ENCODE assay signal across 8 cellular contexts in genomic region chr4:169619518-169619957, GRCh38. TPM values are rescaled to one million over a fixed set of nuclear protein-coding genes. Genes with fewer than 3 reads are reported as not detected.
DNase-seq lines count a peak whose midpoint lies in the region; ATAC-seq, FAIRE-seq and TF ChIP-seq lines count a peak whose summit lies in the region.

No MANE protein-coding gene starts in this region.

- DNase-seq in NCI-H1092 treated with DMSO at 0.1 percent for 48 hours (lab: John Stamatoyannopoulos, UW) (peak; percentile 44), NCI-H1092 (lab: John Stamatoyannopoulos, UW) (no peak), HFFc6 (peak; percentile 52), MG63 (peak; percentile 12), T-helper 9 cell (peak; percentile 34), K562 (ENCODE audit: extremely low read depth in 1 of 4, low spot score in 3 of 4) (peak; percentile 41 to 76 (median 52)), iPS-NIHi11 (ENCODE audit: low spot score) (peak; percentile 43)

- H3K4me3 Mint-ChIP-seq in HFFc6 = peak overlapping the region; percentile 97

- TF ChIP-seq POLR2A in K562 (conservative IDR thresholded peaks at IDR 0.05) = no peak

- TF ChIP-seq RAD21 in K562 (CRISPR knock-in tag; conservative IDR thresholded peaks at IDR 0.05 in 1 of 2, IDR thresholded peaks at IDR 0.05 in 1 of 2) = no peak

- 0% methylated on average over 12 of the region's 12 CpGs for WGBS in K562 (ENCODE audit: insufficient coverage, low coverage, missing lambda C conversion rate)

- peaks cover 4 to 31% of the 10 kb centered on the region in 2 experiments; a peak in 4 of 5 replicates for H3K4me1 ChIP-seq in K562 (replicated peaks in 1 of 2; ENCODE audit: control insufficient read depth in 2 of 2, insufficient read depth in 2 of 2, low read length in 2 of 2)

- in situ Hi-C loops in K562 (cut with MboI) = loop anchor here (10.0 to 25.0 kb wide), 2 partner anchors 135 to 418 kb away; partner anchors contain the start of genes HPF1 and MFAP3L

- H3K27ac Mint-ChIP-seq in HFFc6 = peak overlapping the region; percentile 99

- POLR2A ChIA-PET in K562 (lab: Yijun Ruan, JAX) = interaction anchor here (0.6 to 2.9 kb wide), 8 partner anchors 9 to 104 kb away, joined by 3 to 36 read pairs (median 4); no protein-coding TSS in a partner anchor

- H3K27ac ChIP-seq in K562 (ENCODE audit: extremely low read depth, low read depth, low read length) = peak overlapping the region; percentile 98
- H3K27ac ChIP-seq in skin epidermis = peak overlapping the region; percentile 52 to 96 (median 91)

- no peaks in the 10 kb centered on the region for H3K9me3 ChIP-seq in MG63
- H3K9me3 ChIP-seq in K562 (replicated peaks; ENCODE audit: control insufficient read depth, insufficient read depth, low read depth, low read length) = no peaks in the 10 kb centered on the region

- TSS peak; percentile 95 for BruUV-seq in K562 (replicated peaks; lab: Mats Ljungman, UMichigan)

- H2AFZ ChIP-seq in K562 (ENCODE audit: low read depth, low read length) = peak overlapping the region; percentile 90

- peak; percentile 42 for FAIRE-seq in K562 (lab: Jason Lieb, UNC)

- no peaks in the 10 kb centered on the region for H3K9me1 ChIP-seq in K562 (ENCODE audit: control insufficient read depth, insufficient read depth, low read length)

- peak; percentile 54 for ATAC-seq in K562

- TF ChIP-seq CTCF in HFFc6 (IDR thresholded peaks at IDR 0.05) (peak; percentile 78), K562 (IDR thresholded peaks at IDR 0.05 in 2 of 3, conservative IDR thresholded peaks at IDR 0.05 in 1 of 3; ENCODE audit: insufficient read depth in 2 of 3, low read depth in 1 of 3, low read length in 3 of 3) (peak; percentile 63 to 75 (median 71))

- no peaks in the 10 kb centered on the region for H3K36me3 Mint-ChIP-seq in HFFc6 (ENCODE audit: low read depth)

- no peaks in the 10 kb centered on the region for H3K27me3 Mint-ChIP-seq in HFFc6 (ENCODE audit: insufficient read depth)

- peak overlapping the region; percentile 72 for H3K4me3 ChIP-seq in MG63
- H3K4me3 ChIP-seq in K562 = peak overlapping the region; percentile 53
- H3K4me3 ChIP-seq in skin epidermis = peak overlapping the region; percentile 54 to 76 (median 63)

- H3K27me3 ChIP-seq in MG63 (no peaks in the 10 kb centered on the region), K562 (ENCODE audit: control insufficient read depth in 2 of 2, insufficient read depth in 2 of 2, low read length in 2 of 2) (no peaks in the 10 kb centered on the region)

- CTCF ChIA-PET in K562 (lab: Yijun Ruan, JAX; ENCODE audit: low intra/inter-chr PET ratio) = no interaction called here

- TF ChIP-seq EP300 in K562 (IDR thresholded peaks at IDR 0.05; ENCODE audit: low read length) = no peak

- H3K79me2 ChIP-seq in K562 (ENCODE audit: control insufficient read depth, insufficient read depth, low read length) = peaks cover 59% of the 10 kb centered on the region

- H4K20me1 ChIP-seq in K562 (replicated peaks; ENCODE audit: control insufficient read depth, insufficient read depth, low read length) = no peaks in the 10 kb centered on the region

- peak overlapping the region; percentile 91 to 94 for H3K9ac ChIP-seq in K562 (ENCODE audit: insufficient read depth in 1 of 2, low read depth in 2 of 2, low read length in 2 of 2)

- peaks cover 43% of the 10 kb centered on the region for H3K4me1 Mint-ChIP-seq in HFFc6 (ENCODE audit: low read depth)

- H3K36me3 ChIP-seq in MG63 = no peaks in the 10 kb centered on the region
- no peaks in the 10 kb centered on the region for H3K36me3 ChIP-seq in K562 (ENCODE audit: control insufficient read depth, insufficient read depth, low read length)

- no peaks in the 10 kb centered on the region for H3K9me3 Mint-ChIP-seq in HFFc6

- H3K4me2 ChIP-seq in K562 (ENCODE audit: insufficient read depth, low read length) = peak overlapping the region; percentile 94

- intact Hi-C loops in K562 (cut with micrococcal nuclease) = no loop called here

TF ChIP-seq in K562, 482 proteins besides CTCF, POLR2A, EP300 and RAD21 (continues in another document):
- TF ChIP-seq BRD4 (IDR thresholded peaks at IDR 0.05) (peak; percentile 74; the same call in 1 of the 2 replicates), HDAC3 (IDR thresholded peaks at IDR 0.05; ENCODE audit: borderline replicate concordance, partially characterized antibody) (peak; percentile 11), GATA2 (CRISPR knock-in tag; IDR thresholded peaks at IDR 0.05) (no peak), E2F6 (IDR thresholded peaks at IDR 0.05; ENCODE audit: borderline replicate concordance in 1 of 2, extremely low read depth in 1 of 2, insufficient read depth in 1 of 2, insufficient read length in 1 of 2, low read depth in 1 of 2, low read length in 1 of 2, poor library complexity in 1 of 2, severe bottlenecking in 1 of 2) (peak in 1 of 2 experiments; percentile 48), SRF (CRISPR knock-in tag; IDR thresholded peaks at IDR 0.05) (0 out of 4 replicates have a peak, but pooled peaks of 1 of the 2 experiments have one; percentile 42), ZNF707 (CRISPR knock-in tag; conservative IDR thresholded peaks at IDR 0.05) (no peak), CHD1 (IDR thresholded peaks at IDR 0.05; ENCODE audit: low read length) (peak; percentile 66), NFRKB (IDR thresholded peaks at IDR 0.05; ENCODE audit: low read depth) (0 out of 2 replicates have a peak, but pooled peaks have one; percentile 52), KLF16 (IDR thresholded peaks at IDR 0.05) (0 out of 2 replicates have a peak, but pooled peaks have one; percentile 26), CREM (IDR thresholded peaks at IDR 0.05; ENCODE audit: low read depth) (0 out of 2 replicates have a peak, but pooled peaks have one; percentile 6), RHOXF2B (CRISPR knock-in tag; conservative IDR thresholded peaks at IDR 0.05) (no peak)

RNA-seq across cellular contexts. Expression of gene CLCN3, which starts 0.8 kb away (rescaled TPM):
- 10 to 100 TPM; 32.9 to 39.5 (median 35.0) TPM for total RNA-seq in HFFc6 (2021; fragmentation: NEBNext Ultra II Directional; extraction: Animal tissue kit (Norgen Biotek cat#: 25700))
- 1.9 and 6.1 TPM in 2 replicates for total RNA-seq in MG63 (2014; rRNA removed; shearing (Covaris generic); ENCODE audit: low replicate concordance)
- 50.5 and 176 TPM in 2 replicates for total RNA-seq in K562 (2011; cell fraction: chromatin; rRNA removed; ENCODE audit: low replicate concordance)
- 36.2 and 41.2 TPM in 2 replicates for total RNA-seq in K562 (2011; cell fraction: nucleolus; rRNA removed)
- total RNA-seq in K562 (2011; cell fraction: nucleoplasm; rRNA removed) = 79.1 and 117 TPM in 2 replicates
- 28.0 and 28.4 TPM in 2 replicates for total RNA-seq in K562 (2014; rRNA removed)
- 48.1 and 60.1 TPM in 2 replicates for total RNA-seq in K562 (2014; rRNA removed; fragmentation: Illumina TruSeq; extraction: Trizol)
- total RNA-seq in K562 (2015; rRNA removed; fragmentation: Illumina TruSeq; extraction: Trizol) = 38.2 and 38.5 TPM in 2 replicates
- total RNA-seq in K562 (2021) = 44.8 and 46.3 TPM in 2 replicates
- 46.9 and 60.6 TPM in 2 replicates for polyA plus RNA-seq in K562 (2011; rRNA removed)
- 18.1 and 24.5 TPM in 2 replicates for polyA plus RNA-seq in K562 (2011; cell fraction: cytosol; rRNA removed)
- polyA plus RNA-seq in K562 (2011; cell fraction: nucleus; rRNA removed) = 15.1 and 21.3 TPM in 2 replicates
- 28.2 and 30.6 TPM in 2 replicates for polyA plus RNA-seq in K562 (2012)
- 35.1 and 43.6 TPM in 2 replicates for polyA plus RNA-seq in K562 (2014; fragmentation: Illumina TruSeq; extraction: Trizol)
- 10 to 100 TPM; 12.7 to 22.8 TPM for polyA plus RNA-seq in K562 (2014; fragmentation: Nextera tagmentation; extraction: Ambion mirVana)
- polyA plus RNA-seq in K562 (2014; rRNA removed) = 30.8 and 35.5 TPM in 2 replicates
- 169 and 177 TPM in 2 replicates for polyA minus RNA-seq in K562 (2011; rRNA and poly(A)+ RNA removed)
- polyA minus RNA-seq in K562 (2011; cell fraction: cytosol; rRNA and poly(A)+ RNA removed) = 28.0 and 38.7 TPM in 2 replicates
- 23.8 and 47.7 TPM in 2 replicates for polyA minus RNA-seq in K562 (2011; cell fraction: nucleus; rRNA and poly(A)+ RNA removed)

RNA-seq across cellular contexts. Expression of gene NEK1, which starts 7.2 kb away (rescaled TPM):
- total RNA-seq in HFFc6 (2021; fragmentation: NEBNext Ultra II Directional; extraction: Animal tissue kit (Norgen Biotek cat#: 25700)) = 10 to 100 TPM in 3 of 6 experiments, 1 to 10 TPM in 3; 9.4 to 11.1 (median 10.0) TPM
- total RNA-seq in MG63 (2014; rRNA removed; shearing (Covaris generic); ENCODE audit: low replicate concordance) = 2.1 and 2.4 TPM in 2 replicates
- 29.0 and 61.5 TPM in 2 replicates for total RNA-seq in K562 (2011; cell fraction: chromatin; rRNA removed; ENCODE audit: low replicate concordance)
- 20.3 and 30.8 TPM in 2 replicates for total RNA-seq in K562 (2011; cell fraction: nucleolus; rRNA removed)
- 35.7 and 51.3 TPM in 2 replicates for total RNA-seq in K562 (2011; cell fraction: nucleoplasm; rRNA removed)
- total RNA-seq in K562 (2014; rRNA removed) (7.1 and 8.3 TPM in 2 replicates), K562 (2014; rRNA removed; fragmentation: Illumina TruSeq; extraction: Trizol) (10.7 and 11.9 TPM in 2 replicates), K562 (2015; rRNA removed; fragmentation: Illumina TruSeq; extraction: Trizol) (9.2 and 10.3 TPM in 2 replicates), K562 (2021) (15.7 and 18.2 TPM in 2 replicates)
- polyA plus RNA-seq in K562 (2011; rRNA removed) (12.0 and 12.7 TPM in 2 replicates), K562 (2014; fragmentation: Illumina TruSeq; extraction: Trizol) (13.5 and 15.2 TPM in 2 replicates), K562 (2014; fragmentation: Nextera tagmentation; extraction: Ambion mirVana) (1 to 10 TPM; 6.2 to 9.0 TPM), K562 (2014; rRNA removed) (9.8 and 11.2 TPM in 2 replicates)
- polyA plus RNA-seq in K562 (2011; cell fraction: cytosol; rRNA removed) = 3.3 and 5.6 TPM in 2 replicates
- polyA plus RNA-seq in K562 (2011; cell fraction: nucleus; rRNA removed) = 10.7 and 12.7 TPM in 2 replicates
- 8.9 and 13.0 TPM in 2 replicates for polyA plus RNA-seq in K562 (2012)
- polyA minus RNA-seq in K562 (2011; rRNA and poly(A)+ RNA removed) = 21.3 and 22.2 TPM in 2 replicates
- 4.9 and 10.8 TPM in 2 replicates for polyA minus RNA-seq in K562 (2011; cell fraction: cytosol; rRNA and poly(A)+ RNA removed)
- polyA minus RNA-seq in K562 (2011; cell fraction: nucleus; rRNA and poly(A)+ RNA removed) = 27.1 and 36.1 TPM in 2 replicates
